1 cellular context compared by ENCODE assay signal in the genomic region with DNA sequence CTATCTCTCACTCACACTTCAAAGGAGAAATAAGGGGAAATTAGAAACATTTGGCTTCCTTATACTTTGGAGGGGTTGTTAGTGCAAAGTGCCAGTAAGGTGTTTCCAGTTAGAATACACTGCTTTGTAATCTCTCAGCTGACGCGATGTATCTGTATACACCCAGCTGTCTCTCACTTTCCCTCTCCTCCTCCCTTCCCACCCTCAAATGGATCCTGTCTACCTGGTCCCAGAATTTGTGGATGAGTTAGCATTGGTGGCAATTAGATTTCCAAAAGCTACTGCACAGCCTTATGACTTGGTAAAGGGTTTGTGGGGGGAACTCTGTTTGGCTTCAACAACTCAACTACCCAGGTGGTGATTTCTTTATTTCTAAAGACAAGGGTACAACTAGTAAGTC.
TF ChIP-seq lines count a peak whose summit lies in the region.

No MANE protein-coding gene starts in this region.

TF ChIP-seq in IMR-90, 13 proteins besides CTCF, POLR2A, EP300 and RAD21:
- TF ChIP-seq FOS (IDR thresholded peaks at IDR 0.05; ENCODE audit: low read depth, low read length) (no peak), MAFK (IDR thresholded peaks at IDR 0.05; ENCODE audit: low read depth, low read length) (no peak), NFE2L2 (IDR thresholded peaks at IDR 0.05; ENCODE audit: low read depth, low read length) (no peak), RCOR1 (IDR thresholded peaks at IDR 0.05; ENCODE audit: insufficient replicate concordance, low read length) (no peak), BHLHE40 (IDR thresholded peaks at IDR 0.05; ENCODE audit: low read depth, low read length) (no peak), RFX5 (IDR thresholded peaks at IDR 0.05; ENCODE audit: low read depth, low read length) (no peak), MAZ (IDR thresholded peaks at IDR 0.05; ENCODE audit: borderline replicate concordance, low read depth, low read length) (no peak), MXI1 (IDR thresholded peaks at IDR 0.05; ENCODE audit: borderline replicate concordance, low read depth, low read length) (no peak), CHD1 (IDR thresholded peaks at IDR 0.05; ENCODE audit: low read depth, low read length) (no peak), CEBPB (IDR thresholded peaks at IDR 0.05; ENCODE audit: low read depth, low read length) (no peak), SMC3 (IDR thresholded peaks at IDR 0.05; ENCODE audit: low read depth, low read length) (no peak)
- TF ChIP-seq, protein P1, sequence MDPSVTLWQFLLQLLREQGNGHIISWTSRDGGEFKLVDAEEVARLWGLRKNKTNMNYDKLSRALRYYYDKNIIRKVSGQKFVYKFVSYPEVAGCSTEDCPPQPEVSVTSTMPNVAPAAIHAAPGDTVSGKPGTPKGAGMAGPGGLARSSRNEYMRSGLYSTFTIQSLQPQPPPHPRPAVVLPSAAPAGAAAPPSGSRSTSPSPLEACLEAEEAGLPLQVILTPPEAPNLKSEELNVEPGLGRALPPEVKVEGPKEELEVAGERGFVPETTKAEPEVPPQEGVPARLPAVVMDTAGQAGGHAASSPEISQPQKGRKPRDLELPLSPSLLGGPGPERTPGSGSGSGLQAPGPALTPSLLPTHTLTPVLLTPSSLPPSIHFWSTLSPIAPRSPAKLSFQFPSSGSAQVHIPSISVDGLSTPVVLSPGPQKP (IDR thresholded peaks at IDR 0.05; ENCODE audit: borderline replicate concordance, low read depth, low read length) = no peak
- TF ChIP-seq, protein P2, sequence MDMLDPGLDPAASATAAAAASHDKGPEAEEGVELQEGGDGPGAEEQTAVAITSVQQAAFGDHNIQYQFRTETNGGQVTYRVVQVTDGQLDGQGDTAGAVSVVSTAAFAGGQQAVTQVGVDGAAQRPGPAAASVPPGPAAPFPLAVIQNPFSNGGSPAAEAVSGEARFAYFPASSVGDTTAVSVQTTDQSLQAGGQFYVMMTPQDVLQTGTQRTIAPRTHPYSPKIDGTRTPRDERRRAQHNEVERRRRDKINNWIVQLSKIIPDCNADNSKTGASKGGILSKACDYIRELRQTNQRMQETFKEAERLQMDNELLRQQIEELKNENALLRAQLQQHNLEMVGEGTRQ (IDR thresholded peaks at IDR 0.05; ENCODE audit: low read depth, low read length) = no peak
